2 cellular contexts compared by ENCODE assay signal in the genomic region with DNA sequence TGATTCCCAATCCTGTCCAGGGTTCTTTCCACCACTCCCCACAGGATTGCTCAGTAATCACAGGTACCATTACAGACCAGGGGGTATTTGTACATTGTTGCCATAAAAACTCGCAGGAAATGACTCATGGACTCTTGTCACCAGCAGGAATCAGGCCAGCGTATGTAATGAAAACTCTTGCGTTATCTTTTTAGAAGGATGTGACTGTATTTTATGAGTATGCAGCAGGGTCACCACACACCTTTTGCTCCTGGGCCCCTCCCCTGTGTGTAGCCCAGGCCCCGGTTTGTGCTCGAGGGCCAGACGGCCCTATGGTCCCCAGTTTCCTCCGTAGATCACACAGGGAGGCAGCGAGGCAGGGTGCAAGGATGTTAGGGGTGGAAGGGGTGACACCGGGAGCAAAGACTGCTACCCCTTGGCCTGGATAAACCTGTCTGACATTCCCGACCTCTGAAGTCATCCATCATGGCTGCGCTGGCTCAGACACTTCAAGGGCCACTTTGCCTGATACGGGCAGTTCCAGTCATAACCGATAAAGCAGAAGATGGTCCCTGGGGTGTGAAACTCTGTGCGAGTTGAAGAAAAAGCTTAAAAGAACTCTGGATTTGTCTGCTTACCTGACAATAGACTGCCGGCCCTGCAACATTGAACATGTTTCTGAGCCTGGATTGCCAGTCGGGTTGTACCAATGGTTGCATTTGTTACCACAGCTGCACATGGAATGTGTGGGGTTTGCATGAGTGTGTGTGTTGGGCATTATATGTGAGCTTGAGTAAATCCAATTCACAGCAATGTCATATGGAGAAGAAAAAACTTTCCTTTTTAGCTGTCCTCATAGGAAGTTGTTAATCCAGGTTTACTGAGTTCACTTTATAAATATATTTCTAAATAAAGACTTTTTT.
TF ChIP-seq lines count a peak whose summit lies in the region.

No MANE protein-coding gene starts in this region.

TF ChIP-seq in A549, 52 proteins besides CTCF, POLR2A, EP300 and RAD21 (continued from another document):
- TF ChIP-seq USF2 (IDR thresholded peaks at IDR 0.05) (no peak), BHLHE40 (IDR thresholded peaks at IDR 0.05; ENCODE audit: low read depth, low read length) (no peak), ZC3H11A (IDR thresholded peaks at IDR 0.05) (no peak), HOXA7 (CRISPR knock-in tag; IDR thresholded peaks at IDR 0.05) (no peak), NPAS2 (CRISPR knock-in tag; IDR thresholded peaks at IDR 0.05; ENCODE audit: borderline replicate concordance) (no peak), JUN (IDR thresholded peaks at IDR 0.05) (peak; percentile 86 to 88; a peak in 4 of 5 replicates), HOXB5 (CRISPR knock-in tag; IDR thresholded peaks at IDR 0.05) (peak; percentile 82; the same call in 1 of the 2 replicates), ZFP36 (IDR thresholded peaks at IDR 0.05; ENCODE audit: borderline replicate concordance, partially characterized antibody) (no peak), CBX8 (IDR thresholded peaks at IDR 0.05) (no peak), PHF8 (IDR thresholded peaks at IDR 0.05; ENCODE audit: borderline replicate concordance, low read depth) (no peak), POLR2AphosphoS2 (conservative IDR thresholded peaks at IDR 0.05; ENCODE audit: low read length) (no peak), FOXS1 (CRISPR knock-in tag; IDR thresholded peaks at IDR 0.05) (no peak), HES2 (IDR thresholded peaks at IDR 0.05) (0 out of 2 replicates have a peak, but pooled peaks have one; percentile 39), ZNF302 (CRISPR knock-in tag; IDR thresholded peaks at IDR 0.05) (no peak), GATA3 (IDR thresholded peaks at IDR 0.05; ENCODE audit: borderline replicate concordance) (peak; percentile 80; the same call in 1 of the 2 replicates), NR3C1 (IDR thresholded peaks at IDR 0.05) (no peak), CEBPB (IDR thresholded peaks at IDR 0.05) (peak; percentile 80 to 86), SMC3 (IDR thresholded peaks at IDR 0.05) (peak; percentile 28; the same call in 1 of the 3 replicates), ZSCAN20 (CRISPR knock-in tag; IDR thresholded peaks at IDR 0.05) (no peak), KDM5A (IDR thresholded peaks at IDR 0.05) (no peak), RFX5 (IDR thresholded peaks at IDR 0.05) (no peak), EHMT2 (IDR thresholded peaks at IDR 0.05; ENCODE audit: low read depth) (no peak), TP53 (CRISPR knock-in tag; IDR thresholded peaks at IDR 0.05) (0 out of 2 replicates have a peak, but pooled peaks have one; percentile 56), BCL3 (IDR thresholded peaks at IDR 0.05) (no peak), E2F6 (IDR thresholded peaks at IDR 0.05; ENCODE audit: borderline replicate concordance, low read depth) (peak; percentile 53; the same call in 1 of the 2 replicates), RARB (CRISPR knock-in tag; IDR thresholded peaks at IDR 0.05) (peak; percentile 43; the same call in 1 of the 2 replicates), FOSB (CRISPR knock-in tag; IDR thresholded peaks at IDR 0.05) (no peak)

TF ChIP-seq in HEK293, 187 proteins besides CTCF, POLR2A, EP300 and RAD21 (continued from another document):
- TF ChIP-seq, protein P1, sequence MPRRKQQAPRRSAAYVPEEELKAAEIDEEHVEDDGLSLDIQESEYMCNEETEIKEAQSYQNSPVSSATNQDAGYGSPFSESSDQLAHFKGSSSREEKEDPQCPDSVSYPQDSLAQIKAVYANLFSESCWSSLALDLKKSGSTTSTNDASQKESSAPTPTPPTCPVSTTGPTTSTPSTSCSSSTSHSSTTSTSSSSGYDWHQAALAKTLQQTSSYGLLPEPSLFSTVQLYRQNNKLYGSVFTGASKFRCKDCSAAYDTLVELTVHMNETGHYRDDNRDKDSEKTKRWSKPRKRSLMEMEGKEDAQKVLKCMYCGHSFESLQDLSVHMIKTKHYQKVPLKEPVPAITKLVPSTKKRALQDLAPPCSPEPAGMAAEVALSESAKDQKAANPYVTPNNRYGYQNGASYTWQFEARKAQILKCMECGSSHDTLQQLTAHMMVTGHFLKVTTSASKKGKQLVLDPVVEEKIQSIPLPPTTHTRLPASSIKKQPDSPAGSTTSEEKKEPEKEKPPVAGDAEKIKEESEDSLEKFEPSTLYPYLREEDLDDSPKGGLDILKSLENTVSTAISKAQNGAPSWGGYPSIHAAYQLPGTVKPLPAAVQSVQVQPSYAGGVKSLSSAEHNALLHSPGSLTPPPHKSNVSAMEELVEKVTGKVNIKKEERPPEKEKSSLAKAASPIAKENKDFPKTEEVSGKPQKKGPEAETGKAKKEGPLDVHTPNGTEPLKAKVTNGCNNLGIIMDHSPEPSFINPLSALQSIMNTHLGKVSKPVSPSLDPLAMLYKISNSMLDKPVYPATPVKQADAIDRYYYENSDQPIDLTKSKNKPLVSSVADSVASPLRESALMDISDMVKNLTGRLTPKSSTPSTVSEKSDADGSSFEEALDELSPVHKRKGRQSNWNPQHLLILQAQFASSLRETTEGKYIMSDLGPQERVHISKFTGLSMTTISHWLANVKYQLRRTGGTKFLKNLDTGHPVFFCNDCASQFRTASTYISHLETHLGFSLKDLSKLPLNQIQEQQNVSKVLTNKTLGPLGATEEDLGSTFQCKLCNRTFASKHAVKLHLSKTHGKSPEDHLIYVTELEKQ (tag by site-specific recombination; IDR thresholded peaks at IDR 0.05; ENCODE audit: borderline replicate concordance), result 0 out of 2 replicates have a peak, but pooled peaks have one; percentile 42
- TF ChIP-seq, protein P2, sequence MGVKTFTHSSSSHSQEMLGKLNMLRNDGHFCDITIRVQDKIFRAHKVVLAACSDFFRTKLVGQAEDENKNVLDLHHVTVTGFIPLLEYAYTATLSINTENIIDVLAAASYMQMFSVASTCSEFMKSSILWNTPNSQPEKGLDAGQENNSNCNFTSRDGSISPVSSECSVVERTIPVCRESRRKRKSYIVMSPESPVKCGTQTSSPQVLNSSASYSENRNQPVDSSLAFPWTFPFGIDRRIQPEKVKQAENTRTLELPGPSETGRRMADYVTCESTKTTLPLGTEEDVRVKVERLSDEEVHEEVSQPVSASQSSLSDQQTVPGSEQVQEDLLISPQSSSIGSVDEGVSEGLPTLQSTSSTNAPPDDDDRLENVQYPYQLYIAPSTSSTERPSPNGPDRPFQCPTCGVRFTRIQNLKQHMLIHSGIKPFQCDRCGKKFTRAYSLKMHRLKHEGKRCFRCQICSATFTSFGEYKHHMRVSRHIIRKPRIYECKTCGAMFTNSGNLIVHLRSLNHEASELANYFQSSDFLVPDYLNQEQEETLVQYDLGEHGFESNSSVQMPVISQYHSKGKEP (tag by site-specific recombination; IDR thresholded peaks at IDR 0.05), result no peak
- TF ChIP-seq ZNF600 (tag by site-specific recombination; IDR thresholded peaks at IDR 0.05) (peak; percentile 57), ZIC2 (tag by site-specific recombination; IDR thresholded peaks at IDR 0.05) (peak; percentile 65), ZFP37 (tag by site-specific recombination; IDR thresholded peaks at IDR 0.05) (0 out of 2 replicates have a peak, but pooled peaks have one; percentile 52), ZNF37A (tag by site-specific recombination; IDR thresholded peaks at IDR 0.05) (no peak), ZNF155 (tag by site-specific recombination; IDR thresholded peaks at IDR 0.05) (no peak), GFI1B (tag by site-specific recombination; IDR thresholded peaks at IDR 0.05) (0 out of 2 replicates have a peak, but pooled peaks have one; percentile 34), PATZ1 (tag by site-specific recombination; IDR thresholded peaks at IDR 0.05) (peak; percentile 50)
